Comparison of ENCODE assay signal across 7 cellular contexts in genomic region chr2:108601199-108601598, GRCh38.
A peak's percentile ranks its signal among the peaks of the same experiment; 100 is the strongest.
DNase-seq lines count a peak whose midpoint lies in the region; ATAC-seq and TF ChIP-seq lines count a peak whose summit lies in the region.
"Not testable (repeated sequence)": the region's sequence is repeated elsewhere in the genome, so short reads cannot be mapped to it uniquely, and the experiment has no call there.

No MANE protein-coding gene starts in this region.

- not testable (repeated sequence) for H3K9ac ChIP-seq in liver (ENCODE audit: low read depth in 1 of 2, low read length in 2 of 2)

- not testable (repeated sequence) for H3K4me3 ChIP-seq in body of pancreas; liver (ENCODE audit: low read depth in 1 of 3, low read length in 3 of 3); lung; upper lobe of right lung

- H3K36me3 ChIP-seq in body of pancreas (replicated peaks in 1 of 2; ENCODE audit: insufficient read depth in 1 of 2, low read depth in 2 of 2); liver (ENCODE audit: control insufficient read depth in 4 of 4, insufficient read depth in 3 of 4, low read depth in 1 of 4, low read length in 3 of 4); lung (ENCODE audit: control insufficient read depth in 2 of 2, insufficient read depth in 2 of 2, low read length in 2 of 2); upper lobe of right lung: not testable (repeated sequence)

- in situ Hi-C loops in SK-MEL-5 (cut with HindIII; ENCODE audit: low pct_unique_long_range_greater_than_20kb, low sequenced_read_pairs) = not testable (repeated sequence)

- TF ChIP-seq POLR2A in body of pancreas (IDR thresholded peaks at IDR 0.05) = not testable (repeated sequence)

- WGBS in body of pancreas, 2 donors = 67 to 78% methylated on average over 10 of the region's 10 CpGs
- 50% methylated on average over 10 of the region's 10 CpGs for WGBS in liver
- 67 to 92% methylated on average over 10 of the region's 10 CpGs for WGBS in lung, 2 donors

- H3K9me3 ChIP-seq in body of pancreas; liver (ENCODE audit: control insufficient read depth in 4 of 4, low read length in 3 of 4); lung (ENCODE audit: control insufficient read depth in 2 of 2, insufficient read depth in 1 of 2, low read length in 1 of 2); upper lobe of right lung: not testable (repeated sequence)

- peak; percentile 80 for DNase-seq in SK-MEL-5 (ENCODE audit: low read depth, low spot score)
- DNase-seq in body of pancreas = peak in 2 of 4 donors; percentile 31 to 47
- DNase-seq in foreskin melanocyte = peak; percentile 53
- not testable (repeated sequence) for DNase-seq in left ventricle myocardium superior, upper lobe of right lung
- peak; percentile 51 for DNase-seq in lung (ENCODE audit: low spot score)

- H3K27ac ChIP-seq in body of pancreas (peak overlapping the region in 2 of 4 donors; percentile 21 to 44), liver (ENCODE audit: low read depth in 1 of 2, low read length in 2 of 2) (peak overlapping the region; percentile 36 to 61), upper lobe of right lung (peak overlapping the region; percentile 13)
- H3K27ac ChIP-seq in lung (ENCODE audit: low read depth in 1 of 2, low read length in 1 of 2) = not testable (repeated sequence)

- TF ChIP-seq RAD21 in liver (IDR thresholded peaks at IDR 0.05) = not testable (repeated sequence)

- ATAC-seq in body of pancreas (peak; percentile 68), left ventricle myocardium superior (peak; percentile 39), upper lobe of right lung (peak; percentile 59)
- not testable (repeated sequence) for ATAC-seq in lung (ENCODE audit: insufficient read depth, low FRiP score)

- intact Hi-C loops in body of pancreas (cut with DNase I); left ventricle myocardium superior (cut with micrococcal nuclease); upper lobe of right lung (cut with DNase I): not testable (repeated sequence)

- not testable (repeated sequence) for H3K4me1 ChIP-seq in body of pancreas; liver (ENCODE audit: control insufficient read depth in 4 of 4, insufficient read depth in 4 of 4, low read length in 3 of 4); lung (ENCODE audit: control insufficient read depth in 2 of 2, insufficient read depth in 2 of 2, low read length in 2 of 2); upper lobe of right lung

- not testable (repeated sequence) for TF ChIP-seq CTCF in body of pancreas (IDR thresholded peaks at IDR 0.05); liver (IDR thresholded peaks at IDR 0.05; ENCODE audit: low read depth, low read length, missing input control); lung (IDR thresholded peaks at IDR 0.05; ENCODE audit: control extremely low read depth, extremely low read depth); upper lobe of right lung (IDR thresholded peaks at IDR 0.05)

- H3K27me3 ChIP-seq in body of pancreas; liver (ENCODE audit: control insufficient read depth in 4 of 4, insufficient read depth in 4 of 4, low read length in 3 of 4); lung (ENCODE audit: control insufficient read depth, insufficient read depth); upper lobe of right lung: not testable (repeated sequence)

TF ChIP-seq in liver, 16 proteins besides CTCF, POLR2A, EP300 and RAD21:
- TF ChIP-seq HNF4A (conservative IDR thresholded peaks at IDR 0.05) = peak in 1 of 2 donors; percentile 38
- TF ChIP-seq YY1 (IDR thresholded peaks at IDR 0.05) = peak; percentile 11
- TF ChIP-seq RXRA (IDR thresholded peaks at IDR 0.05) = peak in 1 of 2 donors; percentile 52
